ENCODE assay signal across 21 cellular contexts in the genomic region with DNA sequence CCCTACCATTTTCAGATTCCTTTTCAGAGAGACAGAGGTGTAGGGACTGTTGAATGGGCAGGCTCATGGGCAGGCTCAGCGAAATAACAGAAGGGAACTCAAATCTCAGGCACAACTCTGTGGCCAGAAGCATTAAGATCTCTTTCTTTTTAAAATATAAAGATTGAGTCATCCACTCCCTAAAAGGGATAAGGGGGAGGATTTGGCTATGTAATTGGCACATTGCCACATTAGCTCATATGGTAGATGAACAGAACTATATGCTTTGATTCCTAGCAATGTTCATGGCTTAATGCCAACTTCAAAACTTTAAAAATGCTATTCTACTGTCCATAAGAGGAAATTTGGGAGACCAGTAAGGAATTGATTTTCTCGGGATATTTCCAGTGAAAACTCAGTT. TPM values are rescaled to one million over a fixed set of nuclear protein-coding genes. Genes with fewer than 3 reads are reported as not detected.
DNase-seq lines count a peak whose midpoint lies in the region; ATAC-seq and TF ChIP-seq lines count a peak whose summit lies in the region.
"Had no signal": no experiment of that assay in that cellular context is flagged by ENCODE, and none has a peak within 500 bp of the region (broad histone marks: within the 10 kb centered on the region; RNA-seq: fewer than 3 reads in every experiment).

No MANE protein-coding gene starts in this region.

- no peak overlapping the region for H2AFZ ChIP-seq in SK-N-SH (ENCODE audit: low read depth)

- H3K9ac ChIP-seq in SK-N-SH, result no peak overlapping the region

- no peaks in the 10 kb centered on the region for H3K36me3 ChIP-seq in SK-N-SH (replicated peaks in 1 of 2; ENCODE audit: control insufficient read depth in 1 of 2, insufficient read depth in 2 of 2, low read length in 1 of 2)
- H3K36me3 ChIP-seq: BE2C, heart left ventricle had no signal

- H3K9me3 Mint-ChIP-seq in osteocyte (ENCODE audit: unreplicated experiment), result no peaks in the 10 kb centered on the region
- H3K9me3 Mint-ChIP-seq in activated T-helper 2 cell treated with anti-CD3 and anti-CD28 coated beads, Interferon-gamma antibody, Interleukin-2, Interleukin-4, amounts not matched to agents 10 μg/mL and 5 μg/mL and 100 μg/mL, durations not matched to agents 14 hours and 24 hours and 36 hours, result no peaks in the 10 kb centered on the region
- H3K9me3 Mint-ChIP-seq in T-helper 2 cell treated with Interferon-gamma antibody and Interleukin-4, amounts not matched to agents 5 μg/mL and 100 μg/mL, for 36 hours, result no peaks in the 10 kb centered on the region
- H3K9me3 Mint-ChIP-seq: activated B cell treated with CpG ODN at 0.5 μM for 24 hours; activated naive CD8-positive, alpha-beta T cell treated with anti-CD3 and anti-CD28 coated beads, Interleukin-2, amount 50 U/mL, for 24 hours; activated T-helper 1 cell treated with anti-CD3 and anti-CD28 coated beads, Interleukin-12 subunit alpha, Interleukin-12 subunit beta, Interleukin-2, Interleukin-4 antibody, amounts not matched to agents 30 ng/mL and 10 ng/mL and 1 ng/mL, durations not matched to agents 14 hours and 24 hours and 36 hours; nephron progenitor cell had no signal

- 42% methylated on average over 2 of the region's 2 CpGs for WGBS in SK-N-SH (ENCODE audit: low lambda C conversion rate)

- CTCF ChIA-PET in SK-N-SH (lab: Yijun Ruan, JAX), result interaction anchor here (1.0 to 1.6 kb wide), 3 partner anchors 238 to 1294 kb away, joined by 3 to 4 read pairs (median 3); no protein-coding TSS in a partner anchor

- H3K4me3 ChIP-seq in SK-N-SH (ENCODE audit: low read depth in 2 of 2, low read length in 1 of 2) (no peak overlapping the region), epithelial cell of esophagus (ENCODE audit: low read length) (no peak overlapping the region)
- H3K4me3 ChIP-seq: heart left ventricle, testis had no signal

- no peaks in the 10 kb centered on the region for H3K9me2 ChIP-seq in SK-N-SH

- H3K79me2 ChIP-seq in SK-N-SH (ENCODE audit: insufficient read depth), result no peaks in the 10 kb centered on the region

- peak overlapping the region; percentile 53 for H3K27ac Mint-ChIP-seq in osteocyte (ENCODE audit: unreplicated experiment)
- H3K27ac Mint-ChIP-seq in activated T-helper 2 cell treated with anti-CD3 and anti-CD28 coated beads, Interferon-gamma antibody, Interleukin-2, Interleukin-4, amounts not matched to agents 10 μg/mL and 5 μg/mL and 100 μg/mL, durations not matched to agents 14 hours and 24 hours and 36 hours, result no peak overlapping the region
- H3K27ac Mint-ChIP-seq in T-helper 2 cell treated with Interferon-gamma antibody and Interleukin-4, amounts not matched to agents 5 μg/mL and 100 μg/mL, for 36 hours, result no peak overlapping the region
- H3K27ac Mint-ChIP-seq: activated B cell treated with CpG ODN at 0.5 μM for 24 hours; activated naive CD8-positive, alpha-beta T cell treated with anti-CD3 and anti-CD28 coated beads, Interleukin-2, amount 50 U/mL, for 24 hours; activated T-helper 1 cell treated with anti-CD3 and anti-CD28 coated beads, Interleukin-12 subunit alpha, Interleukin-12 subunit beta, Interleukin-2, Interleukin-4 antibody, amounts not matched to agents 30 ng/mL and 10 ng/mL and 1 ng/mL, durations not matched to agents 14 hours and 24 hours and 36 hours; nephron progenitor cell; progenitor cell of endocrine pancreas had no signal

- no peaks in the 10 kb centered on the region for H3K36me3 Mint-ChIP-seq in osteocyte (ENCODE audit: unreplicated experiment)
- H3K36me3 Mint-ChIP-seq in activated T-helper 2 cell treated with anti-CD3 and anti-CD28 coated beads, Interferon-gamma antibody, Interleukin-2, Interleukin-4, amounts not matched to agents 10 μg/mL and 5 μg/mL and 100 μg/mL, durations not matched to agents 14 hours and 24 hours and 36 hours (ENCODE audit: low read depth), result no peaks in the 10 kb centered on the region
- H3K36me3 Mint-ChIP-seq in T-helper 2 cell treated with Interferon-gamma antibody and Interleukin-4, amounts not matched to agents 5 μg/mL and 100 μg/mL, for 36 hours (ENCODE audit: low read depth), result no peaks in the 10 kb centered on the region

- H3K4me1 ChIP-seq in SK-N-SH (ENCODE audit: control insufficient read depth in 1 of 2, insufficient read depth in 2 of 2, low read depth in 1 of 2, low read length in 1 of 2), result no peaks in the 10 kb centered on the region; a peak in 2 of 4 replicates
- H3K4me1 ChIP-seq: BE2C, heart left ventricle, testis had no signal

- TF ChIP-seq RAD21 in SK-N-SH (IDR thresholded peaks at IDR 0.05; ENCODE audit: low read length), result no peak

- ATAC-seq in HG03520 (IDR thresholded peaks at IDR 0.05; ENCODE audit: unreplicated experiment), result no peak
- ATAC-seq: activated naive CD8-positive, alpha-beta T cell treated with anti-CD3 and anti-CD28 coated beads, Interleukin-2, amount 50 U/mL, for 24 hours; heart left ventricle had no signal

- H3K9me3 ChIP-seq in SK-N-SH, result no peaks in the 10 kb centered on the region
- H3K9me3 ChIP-seq: BE2C, heart left ventricle, testis had no signal

- TF ChIP-seq EP300 in SK-N-SH (IDR thresholded peaks at IDR 0.05; ENCODE audit: borderline replicate concordance in 1 of 2, low read depth in 1 of 2, low read length in 1 of 2), result no peak

- H3F3A ChIP-seq in SK-N-SH (replicated peaks; ENCODE audit: insufficient read depth), result no peaks in the 10 kb centered on the region

- H3K4me3 Mint-ChIP-seq in osteocyte (ENCODE audit: unreplicated experiment), result no peak overlapping the region
- no peak overlapping the region for H3K4me3 Mint-ChIP-seq in activated T-helper 2 cell treated with anti-CD3 and anti-CD28 coated beads, Interferon-gamma antibody, Interleukin-2, Interleukin-4, amounts not matched to agents 10 μg/mL and 5 μg/mL and 100 μg/mL, durations not matched to agents 14 hours and 24 hours and 36 hours (ENCODE audit: low read depth)
- H3K4me3 Mint-ChIP-seq in T-helper 2 cell treated with Interferon-gamma antibody and Interleukin-4, amounts not matched to agents 5 μg/mL and 100 μg/mL, for 36 hours, result no peak overlapping the region
- H3K4me3 Mint-ChIP-seq: activated B cell treated with CpG ODN at 0.5 μM for 24 hours; activated naive CD8-positive, alpha-beta T cell treated with anti-CD3 and anti-CD28 coated beads, Interleukin-2, amount 50 U/mL, for 24 hours; activated T-helper 1 cell treated with anti-CD3 and anti-CD28 coated beads, Interleukin-12 subunit alpha, Interleukin-12 subunit beta, Interleukin-2, Interleukin-4 antibody, amounts not matched to agents 30 ng/mL and 10 ng/mL and 1 ng/mL, durations not matched to agents 14 hours and 24 hours and 36 hours; nephron progenitor cell had no signal

- POLR2A ChIA-PET in SK-N-SH (lab: Yijun Ruan, JAX), result no interaction called here

- H4K20me1 ChIP-seq in SK-N-SH (ENCODE audit: insufficient read depth), result no peaks in the 10 kb centered on the region

- TF ChIP-seq CTCF in SK-N-SH (IDR thresholded peaks at IDR 0.05), result no peak
- no peak for TF ChIP-seq CTCF in epithelial cell of esophagus (IDR thresholded peaks at IDR 0.05; ENCODE audit: insufficient read depth, low read depth, low read length, missing control alignments)
- no peak for TF ChIP-seq CTCF in osteocyte (IDR thresholded peaks at IDR 0.05)

- DNase-seq in NCI-H1105 (lab: John Stamatoyannopoulos, UW) (peak; percentile 33), SK-N-SH (no peak), epithelial cell of esophagus (ENCODE audit: low read depth) (peak; percentile 61), osteocyte (ENCODE audit: extremely low spot score, unreplicated experiment) (no peak)
- no peak for DNase-seq in activated T-helper 2 cell treated with anti-CD3 and anti-CD28 coated beads, Interferon-gamma antibody, Interleukin-2, Interleukin-4, amounts not matched to agents 10 μg/mL and 5 μg/mL and 100 μg/mL, durations not matched to agents 14 hours and 24 hours and 36 hours (ENCODE audit: low spot score)
- DNase-seq in T-helper 2 cell treated with Interferon-gamma antibody and Interleukin-4, amounts not matched to agents 5 μg/mL and 100 μg/mL, for 36 hours (ENCODE audit: low spot score), result no peak
- DNase-seq: activated B cell treated with CpG ODN at 0.5 μM for 24 hours; activated CD8-positive, alpha-beta memory T cell treated with anti-CD3 and anti-CD28 coated beads for 24 hours; activated naive CD8-positive, alpha-beta T cell treated with anti-CD3 and anti-CD28 coated beads, Interleukin-2, amount 50 U/mL, for 24 hours; BE2C; Calu3; heart left ventricle; NCI-H2081 treated with DMSO at 0.1 percent for 48 hours; nephron progenitor cell; testis had no signal

- no peaks in the 10 kb centered on the region for H3K27me3 ChIP-seq in SK-N-SH (ENCODE audit: insufficient read depth)
- H3K27me3 ChIP-seq: BE2C, testis had no signal

- peaks cover 29% of the 10 kb centered on the region for H3K27me3 Mint-ChIP-seq in osteocyte (ENCODE audit: unreplicated experiment)
- H3K27me3 Mint-ChIP-seq in activated T-helper 2 cell treated with anti-CD3 and anti-CD28 coated beads, Interferon-gamma antibody, Interleukin-2, Interleukin-4, amounts not matched to agents 10 μg/mL and 5 μg/mL and 100 μg/mL, durations not matched to agents 14 hours and 24 hours and 36 hours (ENCODE audit: low read depth), result no peaks in the 10 kb centered on the region
- no peaks in the 10 kb centered on the region for H3K27me3 Mint-ChIP-seq in T-helper 2 cell treated with Interferon-gamma antibody and Interleukin-4, amounts not matched to agents 5 μg/mL and 100 μg/mL, for 36 hours (ENCODE audit: low read depth)
- H3K27me3 Mint-ChIP-seq: activated B cell treated with CpG ODN at 0.5 μM for 24 hours had no signal

- peaks cover 20% of the 10 kb centered on the region for H3K4me1 Mint-ChIP-seq in osteocyte (ENCODE audit: unreplicated experiment)
- no peaks in the 10 kb centered on the region for H3K4me1 Mint-ChIP-seq in activated T-helper 2 cell treated with anti-CD3 and anti-CD28 coated beads, Interferon-gamma antibody, Interleukin-2, Interleukin-4, amounts not matched to agents 10 μg/mL and 5 μg/mL and 100 μg/mL, durations not matched to agents 14 hours and 24 hours and 36 hours (ENCODE audit: low read depth)
- no peaks in the 10 kb centered on the region for H3K4me1 Mint-ChIP-seq in T-helper 2 cell treated with Interferon-gamma antibody and Interleukin-4, amounts not matched to agents 5 μg/mL and 100 μg/mL, for 36 hours (ENCODE audit: low read depth)
- H3K4me1 Mint-ChIP-seq: activated B cell treated with CpG ODN at 0.5 μM for 24 hours; activated naive CD8-positive, alpha-beta T cell treated with anti-CD3 and anti-CD28 coated beads, Interleukin-2, amount 50 U/mL, for 24 hours had no signal

- intact Hi-C loops in activated T-helper 2 cell treated with anti-CD3 and anti-CD28 coated beads, Interferon-gamma antibody, Interleukin-2, Interleukin-4, amounts not matched to agents 10 μg/mL and 5 μg/mL and 100 μg/mL, durations not matched to agents 14 hours and 24 hours and 36 hours (cut with micrococcal nuclease), result no loop called here

- no peak overlapping the region for H3K27ac ChIP-seq in SK-N-SH (ENCODE audit: low read depth in 2 of 2, low read length in 1 of 2)
- H3K27ac ChIP-seq: heart left ventricle, HL-60, testis had no signal

- no peak overlapping the region for H3K4me2 ChIP-seq in SK-N-SH

RNA-seq across cellular contexts. Expression of a gene that starts 53.8 kb away (rescaled TPM):
- polyA plus RNA-seq in SK-N-SH (2012; rRNA removed), result 0.12 and 0.57 TPM in 2 replicates
- 0.37 and 0.58 TPM in 2 replicates for polyA plus RNA-seq in SK-N-SH (2012; cell fraction: cytosol; rRNA removed)
- 0.36 and 0.57 TPM in 2 replicates for polyA plus RNA-seq in SK-N-SH (2012; cell fraction: nucleus; rRNA removed)
- total RNA-seq in osteocyte, result not detected in 2 replicates
- not detected in 2 replicates for total RNA-seq in activated T-helper 2 cell treated with anti-CD3 and anti-CD28 coated beads, Interferon-gamma antibody, Interleukin-2, Interleukin-4, amounts not matched to agents 10 μg/mL and 5 μg/mL and 100 μg/mL, durations not matched to agents 14 hours and 24 hours and 36 hours
- total RNA-seq: activated B cell treated with CpG ODN at 0.5 μM for 24 hours; activated T-helper 1 cell treated with anti-CD3 and anti-CD28 coated beads, Interleukin-12 subunit alpha, Interleukin-12 subunit beta, Interleukin-2, Interleukin-4 antibody, amounts not matched to agents 30 ng/mL and 10 ng/mL and 1 ng/mL, durations not matched to agents 14 hours and 24 hours and 36 hours; Calu3; endothelial cell of umbilical vein; T-helper 2 cell treated with Interferon-gamma antibody and Interleukin-4, amounts not matched to agents 100 ng/mL and 5 ng/mL, for 36 hours had no signal
- polyA plus RNA-seq: endothelial cell of umbilical vein had no signal

Comparison
In these comparisons a context has a peak if more than half of its experiments do, and no peak if none do; other contexts are left out.
1. DNase-seq: peak in NCI-H1105 (single experiment) and epithelial cell of esophagus (single experiment); none in SK-N-SH (single experiment), osteocyte (single experiment), activated T-helper 2 cell treated with anti-CD3 and anti-CD28 coated beads, Interferon-gamma antibody, Interleukin-2, Interleukin-4, amounts not matched to agents 10 μg/mL and 5 μg/mL and 100 μg/mL, durations not matched to agents 14 hours and 24 hours and 36 hours (single experiment) and T-helper 2 cell treated with Interferon-gamma antibody and Interleukin-4, amounts not matched to agents 5 μg/mL and 100 μg/mL, for 36 hours (single experiment).